Comparison of ENCODE assay signal across 1 cellular context in the genomic region with DNA sequence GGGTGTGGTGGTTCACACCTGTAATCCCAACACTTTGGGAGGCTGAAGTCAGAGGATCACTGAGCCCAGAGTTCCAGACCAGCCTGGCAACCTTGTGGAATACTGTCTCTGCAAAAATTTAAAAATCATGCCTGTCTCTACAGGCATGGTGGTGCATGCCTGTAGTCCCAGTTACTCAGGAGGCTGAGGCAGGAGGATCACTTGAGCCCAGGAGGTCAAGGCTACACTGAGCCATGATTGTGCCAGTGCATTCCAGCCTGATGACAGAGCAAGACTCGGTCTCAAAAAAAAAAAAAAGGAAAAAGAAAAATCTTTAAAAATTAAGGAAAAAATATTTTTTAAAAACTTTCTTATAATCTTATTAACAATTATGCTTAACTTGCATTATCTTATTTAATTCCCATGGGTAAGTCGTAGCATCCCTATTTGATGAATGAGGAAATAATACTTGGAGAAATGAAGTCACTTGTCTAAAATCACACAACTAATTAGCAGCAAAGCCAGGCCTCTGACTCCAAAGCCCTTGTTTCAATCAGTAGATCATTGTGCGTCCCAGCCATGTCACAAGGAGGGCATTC.
A peak's percentile ranks its signal among the peaks of the same experiment; 100 is the strongest.
TF ChIP-seq lines count a peak whose summit lies in the region.

No MANE protein-coding gene starts in this region.

TF ChIP-seq in IMR-90, 13 proteins besides CTCF, POLR2A, EP300 and RAD21:
- 0 out of 2 replicates have a peak, but pooled peaks have one; percentile 14 for TF ChIP-seq MAFK (IDR thresholded peaks at IDR 0.05; ENCODE audit: low read depth, low read length)
- TF ChIP-seq, protein P1, sequence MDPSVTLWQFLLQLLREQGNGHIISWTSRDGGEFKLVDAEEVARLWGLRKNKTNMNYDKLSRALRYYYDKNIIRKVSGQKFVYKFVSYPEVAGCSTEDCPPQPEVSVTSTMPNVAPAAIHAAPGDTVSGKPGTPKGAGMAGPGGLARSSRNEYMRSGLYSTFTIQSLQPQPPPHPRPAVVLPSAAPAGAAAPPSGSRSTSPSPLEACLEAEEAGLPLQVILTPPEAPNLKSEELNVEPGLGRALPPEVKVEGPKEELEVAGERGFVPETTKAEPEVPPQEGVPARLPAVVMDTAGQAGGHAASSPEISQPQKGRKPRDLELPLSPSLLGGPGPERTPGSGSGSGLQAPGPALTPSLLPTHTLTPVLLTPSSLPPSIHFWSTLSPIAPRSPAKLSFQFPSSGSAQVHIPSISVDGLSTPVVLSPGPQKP (IDR thresholded peaks at IDR 0.05; ENCODE audit: borderline replicate concordance, low read depth, low read length) = no peak
- TF ChIP-seq SMC3 (IDR thresholded peaks at IDR 0.05; ENCODE audit: low read depth, low read length) = no peak
- no peak for TF ChIP-seq RCOR1 (IDR thresholded peaks at IDR 0.05; ENCODE audit: insufficient replicate concordance, low read length)
- no peak for TF ChIP-seq RFX5 (IDR thresholded peaks at IDR 0.05; ENCODE audit: low read depth, low read length)
- no peak for TF ChIP-seq CHD1 (IDR thresholded peaks at IDR 0.05; ENCODE audit: low read depth, low read length)
